2 cellular contexts compared by ENCODE assay signal in the genomic region with DNA sequence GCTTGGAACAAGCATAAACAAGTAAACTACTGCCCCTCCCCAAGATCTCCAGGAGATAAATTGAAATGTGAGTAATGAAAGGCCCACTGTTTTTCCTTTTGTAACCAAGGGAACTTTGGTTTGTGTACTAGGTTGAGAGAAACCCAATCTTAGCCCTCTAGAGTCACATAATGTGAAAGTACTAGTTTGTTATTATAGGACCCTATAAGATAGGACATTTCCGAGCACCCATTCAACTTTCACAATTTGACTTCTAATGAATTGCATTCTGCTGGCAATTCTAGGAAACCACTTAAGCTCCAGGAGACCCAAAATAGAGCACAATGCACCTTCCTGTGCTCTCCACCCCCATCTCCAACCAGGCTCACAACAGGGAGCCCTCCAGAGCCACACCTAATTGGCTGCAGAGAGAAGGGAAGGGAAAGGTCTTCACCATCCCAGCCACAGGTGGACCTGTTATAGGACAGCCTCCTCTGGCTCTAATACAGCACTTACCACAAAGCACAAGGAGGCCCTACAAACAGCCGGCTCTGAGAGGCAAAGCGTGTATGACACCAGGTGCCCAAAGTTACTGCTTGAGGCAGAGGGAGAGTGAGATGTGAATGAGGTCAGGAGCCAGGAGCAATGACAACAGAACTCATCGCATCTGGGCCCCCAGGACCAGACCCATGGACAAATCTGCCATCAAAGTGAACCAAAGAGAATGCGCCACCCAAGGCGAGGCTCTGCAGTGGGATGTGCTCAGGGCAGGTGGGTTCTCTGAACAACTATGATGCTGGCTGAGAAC.
TF ChIP-seq lines count a peak whose summit lies in the region.

No MANE protein-coding gene starts in this region.

TF ChIP-seq in IMR-90, 13 proteins besides CTCF, POLR2A, EP300 and RAD21:
- TF ChIP-seq MXI1 (IDR thresholded peaks at IDR 0.05; ENCODE audit: borderline replicate concordance, low read depth, low read length) (no peak), SMC3 (IDR thresholded peaks at IDR 0.05; ENCODE audit: low read depth, low read length) (no peak), BHLHE40 (IDR thresholded peaks at IDR 0.05; ENCODE audit: low read depth, low read length) (no peak), NFE2L2 (IDR thresholded peaks at IDR 0.05; ENCODE audit: low read depth, low read length) (no peak), MAZ (IDR thresholded peaks at IDR 0.05; ENCODE audit: borderline replicate concordance, low read depth, low read length) (no peak), CHD1 (IDR thresholded peaks at IDR 0.05; ENCODE audit: low read depth, low read length) (no peak), RCOR1 (IDR thresholded peaks at IDR 0.05; ENCODE audit: insufficient replicate concordance, low read length) (no peak), RFX5 (IDR thresholded peaks at IDR 0.05; ENCODE audit: low read depth, low read length) (no peak), FOS (IDR thresholded peaks at IDR 0.05; ENCODE audit: low read depth, low read length) (no peak), CEBPB (IDR thresholded peaks at IDR 0.05; ENCODE audit: low read depth, low read length) (no peak), MAFK (IDR thresholded peaks at IDR 0.05; ENCODE audit: low read depth, low read length) (no peak)
- TF ChIP-seq, protein P1, sequence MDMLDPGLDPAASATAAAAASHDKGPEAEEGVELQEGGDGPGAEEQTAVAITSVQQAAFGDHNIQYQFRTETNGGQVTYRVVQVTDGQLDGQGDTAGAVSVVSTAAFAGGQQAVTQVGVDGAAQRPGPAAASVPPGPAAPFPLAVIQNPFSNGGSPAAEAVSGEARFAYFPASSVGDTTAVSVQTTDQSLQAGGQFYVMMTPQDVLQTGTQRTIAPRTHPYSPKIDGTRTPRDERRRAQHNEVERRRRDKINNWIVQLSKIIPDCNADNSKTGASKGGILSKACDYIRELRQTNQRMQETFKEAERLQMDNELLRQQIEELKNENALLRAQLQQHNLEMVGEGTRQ (IDR thresholded peaks at IDR 0.05; ENCODE audit: low read depth, low read length) = no peak
- TF ChIP-seq, protein P2, sequence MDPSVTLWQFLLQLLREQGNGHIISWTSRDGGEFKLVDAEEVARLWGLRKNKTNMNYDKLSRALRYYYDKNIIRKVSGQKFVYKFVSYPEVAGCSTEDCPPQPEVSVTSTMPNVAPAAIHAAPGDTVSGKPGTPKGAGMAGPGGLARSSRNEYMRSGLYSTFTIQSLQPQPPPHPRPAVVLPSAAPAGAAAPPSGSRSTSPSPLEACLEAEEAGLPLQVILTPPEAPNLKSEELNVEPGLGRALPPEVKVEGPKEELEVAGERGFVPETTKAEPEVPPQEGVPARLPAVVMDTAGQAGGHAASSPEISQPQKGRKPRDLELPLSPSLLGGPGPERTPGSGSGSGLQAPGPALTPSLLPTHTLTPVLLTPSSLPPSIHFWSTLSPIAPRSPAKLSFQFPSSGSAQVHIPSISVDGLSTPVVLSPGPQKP (IDR thresholded peaks at IDR 0.05; ENCODE audit: borderline replicate concordance, low read depth, low read length) = no peak

TF ChIP-seq in WTC11, 78 proteins besides CTCF, POLR2A, EP300 and RAD21:
- TF ChIP-seq, protein P3, sequence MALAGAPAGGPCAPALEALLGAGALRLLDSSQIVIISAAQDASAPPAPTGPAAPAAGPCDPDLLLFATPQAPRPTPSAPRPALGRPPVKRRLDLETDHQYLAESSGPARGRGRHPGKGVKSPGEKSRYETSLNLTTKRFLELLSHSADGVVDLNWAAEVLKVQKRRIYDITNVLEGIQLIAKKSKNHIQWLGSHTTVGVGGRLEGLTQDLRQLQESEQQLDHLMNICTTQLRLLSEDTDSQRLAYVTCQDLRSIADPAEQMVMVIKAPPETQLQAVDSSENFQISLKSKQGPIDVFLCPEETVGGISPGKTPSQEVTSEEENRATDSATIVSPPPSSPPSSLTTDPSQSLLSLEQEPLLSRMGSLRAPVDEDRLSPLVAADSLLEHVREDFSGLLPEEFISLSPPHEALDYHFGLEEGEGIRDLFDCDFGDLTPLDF (CRISPR knock-in tag; IDR thresholded peaks at IDR 0.05) = no peak
- TF ChIP-seq, protein P4, sequence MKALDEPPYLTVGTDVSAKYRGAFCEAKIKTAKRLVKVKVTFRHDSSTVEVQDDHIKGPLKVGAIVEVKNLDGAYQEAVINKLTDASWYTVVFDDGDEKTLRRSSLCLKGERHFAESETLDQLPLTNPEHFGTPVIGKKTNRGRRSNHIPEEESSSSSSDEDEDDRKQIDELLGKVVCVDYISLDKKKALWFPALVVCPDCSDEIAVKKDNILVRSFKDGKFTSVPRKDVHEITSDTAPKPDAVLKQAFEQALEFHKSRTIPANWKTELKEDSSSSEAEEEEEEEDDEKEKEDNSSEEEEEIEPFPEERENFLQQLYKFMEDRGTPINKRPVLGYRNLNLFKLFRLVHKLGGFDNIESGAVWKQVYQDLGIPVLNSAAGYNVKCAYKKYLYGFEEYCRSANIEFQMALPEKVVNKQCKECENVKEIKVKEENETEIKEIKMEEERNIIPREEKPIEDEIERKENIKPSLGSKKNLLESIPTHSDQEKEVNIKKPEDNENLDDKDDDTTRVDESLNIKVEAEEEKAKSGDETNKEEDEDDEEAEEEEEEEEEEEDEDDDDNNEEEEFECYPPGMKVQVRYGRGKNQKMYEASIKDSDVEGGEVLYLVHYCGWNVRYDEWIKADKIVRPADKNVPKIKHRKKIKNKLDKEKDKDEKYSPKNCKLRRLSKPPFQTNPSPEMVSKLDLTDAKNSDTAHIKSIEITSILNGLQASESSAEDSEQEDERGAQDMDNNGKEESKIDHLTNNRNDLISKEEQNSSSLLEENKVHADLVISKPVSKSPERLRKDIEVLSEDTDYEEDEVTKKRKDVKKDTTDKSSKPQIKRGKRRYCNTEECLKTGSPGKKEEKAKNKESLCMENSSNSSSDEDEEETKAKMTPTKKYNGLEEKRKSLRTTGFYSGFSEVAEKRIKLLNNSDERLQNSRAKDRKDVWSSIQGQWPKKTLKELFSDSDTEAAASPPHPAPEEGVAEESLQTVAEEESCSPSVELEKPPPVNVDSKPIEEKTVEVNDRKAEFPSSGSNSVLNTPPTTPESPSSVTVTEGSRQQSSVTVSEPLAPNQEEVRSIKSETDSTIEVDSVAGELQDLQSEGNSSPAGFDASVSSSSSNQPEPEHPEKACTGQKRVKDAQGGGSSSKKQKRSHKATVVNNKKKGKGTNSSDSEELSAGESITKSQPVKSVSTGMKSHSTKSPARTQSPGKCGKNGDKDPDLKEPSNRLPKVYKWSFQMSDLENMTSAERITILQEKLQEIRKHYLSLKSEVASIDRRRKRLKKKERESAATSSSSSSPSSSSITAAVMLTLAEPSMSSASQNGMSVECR (CRISPR knock-in tag; IDR thresholded peaks at IDR 0.05; ENCODE audit: borderline replicate concordance) = no peak
- TF ChIP-seq PRRX2 (CRISPR knock-in tag; IDR thresholded peaks at IDR 0.05) (no peak), TEAD4 (CRISPR knock-in tag; IDR thresholded peaks at IDR 0.05) (no peak), GABPB1 (CRISPR knock-in tag; IDR thresholded peaks at IDR 0.05) (no peak), KAT7 (CRISPR knock-in tag; IDR thresholded peaks at IDR 0.05; ENCODE audit: borderline replicate concordance) (no peak), FOXK1 (CRISPR knock-in tag; IDR thresholded peaks at IDR 0.05) (no peak), HMGA2 (CRISPR knock-in tag; IDR thresholded peaks at IDR 0.05) (no peak), ZNF416 (CRISPR knock-in tag; IDR thresholded peaks at IDR 0.05) (no peak), RORB (CRISPR knock-in tag; IDR thresholded peaks at IDR 0.05) (no peak)
- TF ChIP-seq, protein P5, sequence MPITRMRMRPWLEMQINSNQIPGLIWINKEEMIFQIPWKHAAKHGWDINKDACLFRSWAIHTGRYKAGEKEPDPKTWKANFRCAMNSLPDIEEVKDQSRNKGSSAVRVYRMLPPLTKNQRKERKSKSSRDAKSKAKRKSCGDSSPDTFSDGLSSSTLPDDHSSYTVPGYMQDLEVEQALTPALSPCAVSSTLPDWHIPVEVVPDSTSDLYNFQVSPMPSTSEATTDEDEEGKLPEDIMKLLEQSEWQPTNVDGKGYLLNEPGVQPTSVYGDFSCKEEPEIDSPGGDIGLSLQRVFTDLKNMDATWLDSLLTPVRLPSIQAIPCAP (CRISPR knock-in tag; IDR thresholded peaks at IDR 0.05) = no peak
- TF ChIP-seq, protein P6, sequence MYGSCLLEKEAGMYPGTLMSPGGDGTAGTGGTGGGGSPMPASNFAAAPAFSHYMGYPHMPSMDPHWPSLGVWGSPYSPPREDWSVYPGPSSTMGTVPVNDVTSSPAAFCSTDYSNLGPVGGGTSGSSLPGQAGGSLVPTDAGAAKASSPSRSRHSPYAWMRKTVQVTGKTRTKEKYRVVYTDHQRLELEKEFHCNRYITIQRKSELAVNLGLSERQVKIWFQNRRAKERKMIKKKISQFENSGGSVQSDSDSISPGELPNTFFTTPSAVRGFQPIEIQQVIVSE (CRISPR knock-in tag; IDR thresholded peaks at IDR 0.05; ENCODE audit: borderline replicate concordance) = no peak
